ENCODE assay signal across 1 cellular context in the genomic region with DNA sequence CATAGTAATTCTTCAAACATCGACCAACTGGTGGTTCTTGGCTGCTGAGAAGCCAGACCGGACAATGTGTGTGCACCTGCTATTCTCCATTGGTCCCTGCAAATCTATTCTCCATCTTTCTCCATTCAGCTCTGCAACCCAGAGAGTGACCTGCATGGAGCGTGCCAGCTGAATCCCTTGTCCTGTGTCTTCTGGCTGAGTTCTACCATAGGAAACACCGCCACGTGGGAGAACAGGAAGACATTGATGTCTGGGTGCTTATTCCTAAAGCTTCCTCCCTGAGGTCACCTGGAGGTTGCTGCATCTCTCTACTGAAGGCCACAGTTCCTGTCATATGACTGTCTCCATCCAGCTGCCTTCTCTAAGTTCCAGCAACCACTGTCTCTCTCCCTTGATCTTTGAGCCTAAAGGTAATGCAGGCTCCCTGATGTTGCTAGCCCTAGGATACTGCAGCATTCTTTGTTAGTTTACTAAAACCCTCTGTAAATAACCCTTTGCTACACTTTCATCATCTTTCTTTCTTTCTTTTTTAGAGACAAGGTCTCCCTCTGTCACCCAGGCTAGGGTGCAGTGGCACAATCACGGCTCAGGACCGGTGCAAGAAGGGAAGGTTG.
TF ChIP-seq lines count a peak whose summit lies in the region.

No MANE protein-coding gene starts in this region.

TF ChIP-seq in HepG2, 621 proteins besides CTCF, POLR2A, EP300 and RAD21 (continued from another document and continues in another):
- TF ChIP-seq, protein P1, sequence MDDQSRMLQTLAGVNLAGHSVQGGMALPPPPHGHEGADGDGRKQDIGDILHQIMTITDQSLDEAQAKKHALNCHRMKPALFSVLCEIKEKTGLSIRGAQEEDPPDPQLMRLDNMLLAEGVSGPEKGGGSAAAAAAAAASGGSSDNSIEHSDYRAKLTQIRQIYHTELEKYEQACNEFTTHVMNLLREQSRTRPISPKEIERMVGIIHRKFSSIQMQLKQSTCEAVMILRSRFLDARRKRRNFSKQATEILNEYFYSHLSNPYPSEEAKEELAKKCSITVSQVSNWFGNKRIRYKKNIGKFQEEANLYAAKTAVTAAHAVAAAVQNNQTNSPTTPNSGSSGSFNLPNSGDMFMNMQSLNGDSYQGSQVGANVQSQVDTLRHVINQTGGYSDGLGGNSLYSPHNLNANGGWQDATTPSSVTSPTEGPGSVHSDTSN (CRISPR knock-in tag; IDR thresholded peaks at IDR 0.05; ENCODE audit: borderline replicate concordance), result no peak
- TF ChIP-seq HDAC2 (CRISPR knock-in tag; IDR thresholded peaks at IDR 0.05) (peak; percentile 92), PHF5A (CRISPR knock-in tag; IDR thresholded peaks at IDR 0.05; ENCODE audit: low read depth, unreplicated experiment) (no peak), KDM6A (CRISPR knock-in tag; IDR thresholded peaks at IDR 0.05; ENCODE audit: low read depth) (peak; percentile 83; the same call in 1 of the 2 replicates), SIN3A (IDR thresholded peaks at IDR 0.05; ENCODE audit: borderline replicate concordance, low read depth, low read length) (no peak), ZNF577 (CRISPR knock-in tag; IDR thresholded peaks at IDR 0.05; ENCODE audit: borderline replicate concordance, low read depth) (no peak), ZSCAN25 (CRISPR knock-in tag; IDR thresholded peaks at IDR 0.05) (peak; percentile 56; the same call in 1 of the 2 replicates), KDM5A (IDR thresholded peaks at IDR 0.05; ENCODE audit: borderline replicate concordance, low read length) (no peak), PAF1 (CRISPR knock-in tag; IDR thresholded peaks at IDR 0.05) (no peak), CCDC6 (CRISPR knock-in tag; IDR thresholded peaks at IDR 0.05) (no peak), ZNF674 (CRISPR knock-in tag; IDR thresholded peaks at IDR 0.05; ENCODE audit: low read depth) (no peak), ZNF557 (CRISPR knock-in tag; IDR thresholded peaks at IDR 0.05) (no peak), SP5 (CRISPR knock-in tag; IDR thresholded peaks at IDR 0.05; ENCODE audit: borderline replicate concordance, low read depth) (0 out of 2 replicates have a peak, but pooled peaks have one; percentile 40), ZNF296 (CRISPR knock-in tag; conservative IDR thresholded peaks at IDR 0.05) (no peak), ZMAT3 (CRISPR knock-in tag; conservative IDR thresholded peaks at IDR 0.05) (no peak), MEF2D (CRISPR knock-in tag; IDR thresholded peaks at IDR 0.05) (peak; percentile 70), MLLT10 (CRISPR knock-in tag; IDR thresholded peaks at IDR 0.05) (no peak), ZBTB20 (CRISPR knock-in tag; IDR thresholded peaks at IDR 0.05; ENCODE audit: borderline replicate concordance, low read depth) (peak; percentile 62; the same call in 1 of the 2 replicates), CENPT (CRISPR knock-in tag; IDR thresholded peaks at IDR 0.05; ENCODE audit: low read depth) (no peak), ZBTB38 (CRISPR knock-in tag; IDR thresholded peaks at IDR 0.05) (peak; percentile 33; the same call in 1 of the 2 replicates), EHMT2 (IDR thresholded peaks at IDR 0.05; ENCODE audit: borderline replicate concordance, low read depth, low read length) (no peak), POLR2AphosphoS2 (IDR thresholded peaks at IDR 0.05; ENCODE audit: low read depth, low read length) (no peak), ZBTB3 (CRISPR knock-in tag; IDR thresholded peaks at IDR 0.05; ENCODE audit: borderline replicate concordance, low read depth) (no peak), ZNF143 (CRISPR knock-in tag; IDR thresholded peaks at IDR 0.05) (peak; percentile 46; the same call in 1 of the 2 replicates), ZNF660 (CRISPR knock-in tag; IDR thresholded peaks at IDR 0.05; ENCODE audit: borderline replicate concordance, low read depth) (no peak), KDM4B (CRISPR knock-in tag; IDR thresholded peaks at IDR 0.05) (peak; percentile 85; the same call in 1 of the 2 replicates), ATF1 (CRISPR knock-in tag; IDR thresholded peaks at IDR 0.05) (peak; percentile 46; the same call in 1 of the 2 replicates), ZSCAN22 (CRISPR knock-in tag; IDR thresholded peaks at IDR 0.05) (no peak)
- TF ChIP-seq, protein P2, sequence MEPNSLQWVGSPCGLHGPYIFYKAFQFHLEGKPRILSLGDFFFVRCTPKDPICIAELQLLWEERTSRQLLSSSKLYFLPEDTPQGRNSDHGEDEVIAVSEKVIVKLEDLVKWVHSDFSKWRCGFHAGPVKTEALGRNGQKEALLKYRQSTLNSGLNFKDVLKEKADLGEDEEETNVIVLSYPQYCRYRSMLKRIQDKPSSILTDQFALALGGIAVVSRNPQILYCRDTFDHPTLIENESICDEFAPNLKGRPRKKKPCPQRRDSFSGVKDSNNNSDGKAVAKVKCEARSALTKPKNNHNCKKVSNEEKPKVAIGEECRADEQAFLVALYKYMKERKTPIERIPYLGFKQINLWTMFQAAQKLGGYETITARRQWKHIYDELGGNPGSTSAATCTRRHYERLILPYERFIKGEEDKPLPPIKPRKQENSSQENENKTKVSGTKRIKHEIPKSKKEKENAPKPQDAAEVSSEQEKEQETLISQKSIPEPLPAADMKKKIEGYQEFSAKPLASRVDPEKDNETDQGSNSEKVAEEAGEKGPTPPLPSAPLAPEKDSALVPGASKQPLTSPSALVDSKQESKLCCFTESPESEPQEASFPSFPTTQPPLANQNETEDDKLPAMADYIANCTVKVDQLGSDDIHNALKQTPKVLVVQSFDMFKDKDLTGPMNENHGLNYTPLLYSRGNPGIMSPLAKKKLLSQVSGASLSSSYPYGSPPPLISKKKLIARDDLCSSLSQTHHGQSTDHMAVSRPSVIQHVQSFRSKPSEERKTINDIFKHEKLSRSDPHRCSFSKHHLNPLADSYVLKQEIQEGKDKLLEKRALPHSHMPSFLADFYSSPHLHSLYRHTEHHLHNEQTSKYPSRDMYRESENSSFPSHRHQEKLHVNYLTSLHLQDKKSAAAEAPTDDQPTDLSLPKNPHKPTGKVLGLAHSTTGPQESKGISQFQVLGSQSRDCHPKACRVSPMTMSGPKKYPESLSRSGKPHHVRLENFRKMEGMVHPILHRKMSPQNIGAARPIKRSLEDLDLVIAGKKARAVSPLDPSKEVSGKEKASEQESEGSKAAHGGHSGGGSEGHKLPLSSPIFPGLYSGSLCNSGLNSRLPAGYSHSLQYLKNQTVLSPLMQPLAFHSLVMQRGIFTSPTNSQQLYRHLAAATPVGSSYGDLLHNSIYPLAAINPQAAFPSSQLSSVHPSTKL (CRISPR knock-in tag; IDR thresholded peaks at IDR 0.05), result peak; percentile 97
- TF ChIP-seq, protein P3, sequence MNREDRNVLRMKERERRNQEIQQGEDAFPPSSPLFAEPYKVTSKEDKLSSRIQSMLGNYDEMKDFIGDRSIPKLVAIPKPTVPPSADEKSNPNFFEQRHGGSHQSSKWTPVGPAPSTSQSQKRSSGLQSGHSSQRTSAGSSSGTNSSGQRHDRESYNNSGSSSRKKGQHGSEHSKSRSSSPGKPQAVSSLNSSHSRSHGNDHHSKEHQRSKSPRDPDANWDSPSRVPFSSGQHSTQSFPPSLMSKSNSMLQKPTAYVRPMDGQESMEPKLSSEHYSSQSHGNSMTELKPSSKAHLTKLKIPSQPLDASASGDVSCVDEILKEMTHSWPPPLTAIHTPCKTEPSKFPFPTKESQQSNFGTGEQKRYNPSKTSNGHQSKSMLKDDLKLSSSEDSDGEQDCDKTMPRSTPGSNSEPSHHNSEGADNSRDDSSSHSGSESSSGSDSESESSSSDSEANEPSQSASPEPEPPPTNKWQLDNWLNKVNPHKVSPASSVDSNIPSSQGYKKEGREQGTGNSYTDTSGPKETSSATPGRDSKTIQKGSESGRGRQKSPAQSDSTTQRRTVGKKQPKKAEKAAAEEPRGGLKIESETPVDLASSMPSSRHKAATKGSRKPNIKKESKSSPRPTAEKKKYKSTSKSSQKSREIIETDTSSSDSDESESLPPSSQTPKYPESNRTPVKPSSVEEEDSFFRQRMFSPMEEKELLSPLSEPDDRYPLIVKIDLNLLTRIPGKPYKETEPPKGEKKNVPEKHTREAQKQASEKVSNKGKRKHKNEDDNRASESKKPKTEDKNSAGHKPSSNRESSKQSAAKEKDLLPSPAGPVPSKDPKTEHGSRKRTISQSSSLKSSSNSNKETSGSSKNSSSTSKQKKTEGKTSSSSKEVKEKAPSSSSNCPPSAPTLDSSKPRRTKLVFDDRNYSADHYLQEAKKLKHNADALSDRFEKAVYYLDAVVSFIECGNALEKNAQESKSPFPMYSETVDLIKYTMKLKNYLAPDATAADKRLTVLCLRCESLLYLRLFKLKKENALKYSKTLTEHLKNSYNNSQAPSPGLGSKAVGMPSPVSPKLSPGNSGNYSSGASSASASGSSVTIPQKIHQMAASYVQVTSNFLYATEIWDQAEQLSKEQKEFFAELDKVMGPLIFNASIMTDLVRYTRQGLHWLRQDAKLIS (CRISPR knock-in tag; IDR thresholded peaks at IDR 0.05), result no peak
- TF ChIP-seq, protein P4, sequence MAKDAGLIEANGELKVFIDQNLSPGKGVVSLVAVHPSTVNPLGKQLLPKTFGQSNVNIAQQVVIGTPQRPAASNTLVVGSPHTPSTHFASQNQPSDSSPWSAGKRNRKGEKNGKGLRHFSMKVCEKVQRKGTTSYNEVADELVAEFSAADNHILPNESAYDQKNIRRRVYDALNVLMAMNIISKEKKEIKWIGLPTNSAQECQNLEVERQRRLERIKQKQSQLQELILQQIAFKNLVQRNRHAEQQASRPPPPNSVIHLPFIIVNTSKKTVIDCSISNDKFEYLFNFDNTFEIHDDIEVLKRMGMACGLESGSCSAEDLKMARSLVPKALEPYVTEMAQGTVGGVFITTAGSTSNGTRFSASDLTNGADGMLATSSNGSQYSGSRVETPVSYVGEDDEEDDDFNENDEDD (CRISPR knock-in tag; IDR thresholded peaks at IDR 0.05; ENCODE audit: borderline replicate concordance), result peak; percentile 39; the same call in 1 of the 2 replicates
- TF ChIP-seq, protein P5, sequence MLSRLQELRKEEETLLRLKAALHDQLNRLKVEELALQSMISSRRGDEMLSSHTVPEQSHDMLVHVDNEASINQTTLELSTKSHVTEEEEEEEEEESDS (CRISPR knock-in tag; IDR thresholded peaks at IDR 0.05; ENCODE audit: borderline replicate concordance), result no peak
- TF ChIP-seq, protein P6, sequence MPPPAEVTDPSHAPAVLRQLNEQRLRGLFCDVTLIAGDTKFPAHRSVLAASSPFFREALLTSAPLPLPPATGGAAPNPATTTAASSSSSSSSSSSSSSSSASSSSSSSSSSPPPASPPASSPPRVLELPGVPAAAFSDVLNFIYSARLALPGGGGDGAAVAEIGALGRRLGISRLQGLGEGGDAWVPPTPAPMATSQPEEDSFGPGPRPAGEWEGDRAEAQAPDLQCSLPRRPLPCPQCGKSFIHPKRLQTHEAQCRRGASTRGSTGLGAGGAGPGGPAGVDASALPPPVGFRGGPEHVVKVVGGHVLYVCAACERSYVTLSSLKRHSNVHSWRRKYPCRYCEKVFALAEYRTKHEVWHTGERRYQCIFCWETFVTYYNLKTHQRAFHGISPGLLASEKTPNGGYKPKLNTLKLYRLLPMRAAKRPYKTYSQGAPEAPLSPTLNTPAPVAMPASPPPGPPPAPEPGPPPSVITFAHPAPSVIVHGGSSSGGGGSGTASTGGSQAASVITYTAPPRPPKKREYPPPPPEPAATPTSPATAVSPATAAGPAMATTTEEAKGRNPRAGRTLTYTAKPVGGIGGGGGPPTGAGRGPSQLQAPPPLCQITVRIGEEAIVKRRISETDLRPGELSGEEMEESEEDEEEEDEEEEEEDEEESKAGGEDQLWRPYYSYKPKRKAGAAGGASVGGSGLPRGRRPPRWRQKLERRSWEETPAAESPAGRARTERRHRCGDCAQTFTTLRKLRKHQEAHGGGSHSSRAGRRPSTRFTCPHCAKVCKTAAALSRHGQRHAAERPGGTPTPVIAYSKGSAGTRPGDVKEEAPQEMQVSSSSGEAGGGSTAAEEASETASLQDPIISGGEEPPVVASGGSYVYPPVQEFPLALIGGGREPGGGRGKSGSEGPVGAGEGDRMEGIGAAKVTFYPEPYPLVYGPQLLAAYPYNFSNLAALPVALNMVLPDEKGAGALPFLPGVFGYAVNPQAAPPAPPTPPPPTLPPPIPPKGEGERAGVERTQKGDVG (CRISPR knock-in tag; IDR thresholded peaks at IDR 0.05; ENCODE audit: borderline replicate concordance), result no peak
- TF ChIP-seq, protein P7, sequence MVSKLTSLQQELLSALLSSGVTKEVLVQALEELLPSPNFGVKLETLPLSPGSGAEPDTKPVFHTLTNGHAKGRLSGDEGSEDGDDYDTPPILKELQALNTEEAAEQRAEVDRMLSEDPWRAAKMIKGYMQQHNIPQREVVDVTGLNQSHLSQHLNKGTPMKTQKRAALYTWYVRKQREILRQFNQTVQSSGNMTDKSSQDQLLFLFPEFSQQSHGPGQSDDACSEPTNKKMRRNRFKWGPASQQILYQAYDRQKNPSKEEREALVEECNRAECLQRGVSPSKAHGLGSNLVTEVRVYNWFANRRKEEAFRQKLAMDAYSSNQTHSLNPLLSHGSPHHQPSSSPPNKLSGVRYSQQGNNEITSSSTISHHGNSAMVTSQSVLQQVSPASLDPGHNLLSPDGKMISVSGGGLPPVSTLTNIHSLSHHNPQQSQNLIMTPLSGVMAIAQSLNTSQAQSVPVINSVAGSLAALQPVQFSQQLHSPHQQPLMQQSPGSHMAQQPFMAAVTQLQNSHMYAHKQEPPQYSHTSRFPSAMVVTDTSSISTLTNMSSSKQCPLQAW (CRISPR knock-in tag; IDR thresholded peaks at IDR 0.05), result peak; percentile 66
- TF ChIP-seq, protein P8, sequence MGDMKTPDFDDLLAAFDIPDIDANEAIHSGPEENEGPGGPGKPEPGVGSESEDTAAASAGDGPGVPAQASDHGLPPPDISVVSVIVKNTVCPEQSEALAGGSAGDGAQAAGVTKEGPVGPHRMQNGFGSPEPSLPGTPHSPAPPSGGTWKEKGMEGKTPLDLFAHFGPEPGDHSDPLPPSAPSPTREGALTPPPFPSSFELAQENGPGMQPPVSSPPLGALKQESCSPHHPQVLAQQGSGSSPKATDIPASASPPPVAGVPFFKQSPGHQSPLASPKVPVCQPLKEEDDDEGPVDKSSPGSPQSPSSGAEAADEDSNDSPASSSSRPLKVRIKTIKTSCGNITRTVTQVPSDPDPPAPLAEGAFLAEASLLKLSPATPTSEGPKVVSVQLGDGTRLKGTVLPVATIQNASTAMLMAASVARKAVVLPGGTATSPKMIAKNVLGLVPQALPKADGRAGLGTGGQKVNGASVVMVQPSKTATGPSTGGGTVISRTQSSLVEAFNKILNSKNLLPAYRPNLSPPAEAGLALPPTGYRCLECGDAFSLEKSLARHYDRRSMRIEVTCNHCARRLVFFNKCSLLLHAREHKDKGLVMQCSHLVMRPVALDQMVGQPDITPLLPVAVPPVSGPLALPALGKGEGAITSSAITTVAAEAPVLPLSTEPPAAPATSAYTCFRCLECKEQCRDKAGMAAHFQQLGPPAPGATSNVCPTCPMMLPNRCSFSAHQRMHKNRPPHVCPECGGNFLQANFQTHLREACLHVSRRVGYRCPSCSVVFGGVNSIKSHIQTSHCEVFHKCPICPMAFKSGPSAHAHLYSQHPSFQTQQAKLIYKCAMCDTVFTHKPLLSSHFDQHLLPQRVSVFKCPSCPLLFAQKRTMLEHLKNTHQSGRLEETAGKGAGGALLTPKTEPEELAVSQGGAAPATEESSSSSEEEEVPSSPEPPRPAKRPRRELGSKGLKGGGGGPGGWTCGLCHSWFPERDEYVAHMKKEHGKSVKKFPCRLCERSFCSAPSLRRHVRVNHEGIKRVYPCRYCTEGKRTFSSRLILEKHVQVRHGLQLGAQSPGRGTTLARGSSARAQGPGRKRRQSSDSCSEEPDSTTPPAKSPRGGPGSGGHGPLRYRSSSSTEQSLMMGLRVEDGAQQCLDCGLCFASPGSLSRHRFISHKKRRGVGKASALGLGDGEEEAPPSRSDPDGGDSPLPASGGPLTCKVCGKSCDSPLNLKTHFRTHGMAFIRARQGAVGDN (CRISPR knock-in tag; IDR thresholded peaks at IDR 0.05), result no peak; the same call in 1 of the 2 replicates
